8 cellular contexts compared by ENCODE assay signal in genomic region chr2:62705007-62705829, GRCh38. TPM values are rescaled to one million over a fixed set of nuclear protein-coding genes. Genes with fewer than 3 reads are reported as not detected.
DNase-seq lines count a peak whose midpoint lies in the region; ATAC-seq and TF ChIP-seq lines count a peak whose summit lies in the region.

TSS of gene EHBP1 (plus strand) at chr2:62705713. CDS start at chr2:62707192, 1,479 bp downstream.

- H3K27me3 Mint-ChIP-seq in activated CD4-positive, alpha-beta T cell treated with anti-CD3 and anti-CD28 coated beads, Interleukin-2, amount 10 ng/mL, durations not matched to agents 7 days and 5 days, result peaks cover 2% of the 10 kb centered on the region

- peak within 1 kb of the TSS; percentile 86 for H3K27ac Mint-ChIP-seq in activated CD4-positive, alpha-beta T cell treated with anti-CD3 and anti-CD28 coated beads, Interleukin-2, amount 10 ng/mL, durations not matched to agents 7 days and 5 days

- no peaks in the 10 kb centered on the region for H3K27me3 ChIP-seq in BLaER1
- H3K27me3 ChIP-seq in layer of hippocampus (ENCODE audit: control insufficient read depth, insufficient read depth, low read length), result no peaks in the 10 kb centered on the region

- peaks cover 12% of the 10 kb centered on the region for H3K9me3 ChIP-seq in BLaER1

- peak within 1 kb of the TSS; percentile 84 for H3K4me3 ChIP-seq in BLaER1
- H3K4me3 ChIP-seq in coronary artery, result peak within 1 kb of the TSS; percentile 93

- peak; percentile 96 for ATAC-seq in GM19328 (IDR thresholded peaks at IDR 0.05; ENCODE audit: unreplicated experiment)
- ATAC-seq in HG03520 (IDR thresholded peaks at IDR 0.05; ENCODE audit: unreplicated experiment), result peak; percentile 94

- peak; percentile 98 for DNase-seq in NCI-H69 (lab: John Stamatoyannopoulos, UW)
- peak; percentile 97 for DNase-seq in activated CD4-positive, alpha-beta T cell treated with anti-CD3 and anti-CD28 coated beads, Interleukin-2, amount 10 ng/mL, durations not matched to agents 7 days and 5 days
- DNase-seq in coronary artery (ENCODE audit: low spot score), result peak; percentile 99
- DNase-seq in stimulated activated CD4-positive, alpha-beta T cell treated with anti-CD3 and anti-CD28 coated beads, Interleukin-1b, Interleukin-23, amount 100 ng/mL, for 4 hours (ENCODE audit: low read depth in 2 of 2), result peak; percentile 97 to 98

- peaks cover 18% of the 10 kb centered on the region for H3K36me3 ChIP-seq in BLaER1

- H3K4me3 Mint-ChIP-seq in activated CD4-positive, alpha-beta T cell treated with anti-CD3 and anti-CD28 coated beads, Interleukin-2, amount 10 ng/mL, durations not matched to agents 7 days and 5 days, result peak within 1 kb of the TSS; percentile 79

- H3K9me3 Mint-ChIP-seq in activated CD4-positive, alpha-beta T cell treated with anti-CD3 and anti-CD28 coated beads, Interleukin-2, amount 10 ng/mL, durations not matched to agents 7 days and 5 days, result peaks cover 9% of the 10 kb centered on the region

- H3K4me1 Mint-ChIP-seq in activated CD4-positive, alpha-beta T cell treated with anti-CD3 and anti-CD28 coated beads, Interleukin-2, amount 10 ng/mL, durations not matched to agents 7 days and 5 days, result peaks cover 34% of the 10 kb centered on the region

- peak within 1 kb of the TSS; percentile 90 for H3K4me2 ChIP-seq in BLaER1

- peaks cover 9% of the 10 kb centered on the region for H3K36me3 Mint-ChIP-seq in activated CD4-positive, alpha-beta T cell treated with anti-CD3 and anti-CD28 coated beads, Interleukin-2, amount 10 ng/mL, durations not matched to agents 7 days and 5 days (ENCODE audit: low read depth)

- POLR2A ChIA-PET in activated CD4-positive, alpha-beta T cell treated with anti-CD3 and anti-CD28 coated beads, Interleukin-2, amount 10 ng/mL, durations not matched to agents 7 days and 5 days (lab: Charles Lee), result interaction anchor here (0.6 kb wide), 1 partner anchor 250 kb away, joined by 3 read pairs; no protein-coding TSS in a partner anchor

- no peaks in the 10 kb centered on the region for H4K20me1 ChIP-seq in BLaER1

- peak within 1 kb of the TSS; percentile 82 for H3K9ac ChIP-seq in BLaER1

- TF ChIP-seq CTCF in coronary artery (IDR thresholded peaks at IDR 0.05), result no peak

- CTCF ChIA-PET in activated CD4-positive, alpha-beta T cell treated with anti-CD3 and anti-CD28 coated beads, Interleukin-2, amount 10 ng/mL, durations not matched to agents 7 days and 5 days (lab: Charles Lee), result interaction anchor here (0.9 kb wide), 1 partner anchor 19 kb away, joined by 3 read pairs; no protein-coding TSS in a partner anchor

- H3K27ac ChIP-seq in BLaER1, result peak within 1 kb of the TSS; percentile 66
- H3K27ac ChIP-seq in coronary artery, result peak within 1 kb of the TSS; percentile 83 to 99
- H3K27ac ChIP-seq in layer of hippocampus (ENCODE audit: low read depth, low read length), result peak within 1 kb of the TSS; percentile 85

- H3K4me1 ChIP-seq in BLaER1, result peaks cover 32% of the 10 kb centered on the region

RNA-seq across cellular contexts. Expression of gene EHBP1, which starts in this region (rescaled TPM):
- total RNA-seq in activated CD4-positive, alpha-beta T cell treated with anti-CD3 and anti-CD28 coated beads, Interleukin-2, amount 10 ng/mL, durations not matched to agents 7 days and 5 days, result 10 to 100 TPM; 22.2 to 24.7 TPM

Comparison
In these comparisons a context has a peak if more than half of its experiments do, and no peak if none do; other contexts are left out.
1. Peak in every context shown above with its lines: DNase-seq, ATAC-seq, H3K4me3 ChIP-seq and H3K27ac ChIP-seq.